Comparison of ENCODE assay signal across 9 cellular contexts in genomic region chr15:85618956-85619491, GRCh38.
DNase-seq lines count a peak whose midpoint lies in the region; ATAC-seq and TF ChIP-seq lines count a peak whose summit lies in the region.
"Had no signal": no experiment of that assay in that cellular context is flagged by ENCODE, and none has a peak within 500 bp of the region (broad histone marks: within the 10 kb centered on the region; RNA-seq: fewer than 3 reads in every experiment).

No MANE protein-coding gene starts in this region.

- DNase-seq in GM04503 (ENCODE audit: low read depth) (peak; percentile 90), WTC11 (ENCODE audit: low spot score) (peak; percentile 20), choroid plexus epithelial cell (ENCODE audit: low read depth) (peak; percentile 99), lower leg skin (ENCODE audit: low spot score in 2 of 2) (peak; percentile 85 to 95), cerebellar cortex (ENCODE audit: low spot score) (no peak), DMS153 (lab: John Stamatoyannopoulos, UW) (no peak)
- peak; percentile 51 for DNase-seq in stimulated activated CD4-positive, alpha-beta T cell treated with anti-CD3 and anti-CD28 coated beads, Interleukin-4, amount 100 ng/mL, for 1 hour

- TF ChIP-seq CTCF in WTC11 (IDR thresholded peaks at IDR 0.05): no peak
- no peak for TF ChIP-seq CTCF in choroid plexus epithelial cell (conservative IDR thresholded peaks at IDR 0.05; ENCODE audit: low read depth, low read length)
- no peak for TF ChIP-seq CTCF in lower leg skin (IDR thresholded peaks at IDR 0.05)

- H3K4me3 ChIP-seq in choroid plexus epithelial cell (ENCODE audit: low read depth, low read length) (peak overlapping the region; percentile 64), lower leg skin (ENCODE audit: low read depth, poor library complexity, severe bottlenecking) (no peak overlapping the region)

- POLR2A ChIA-PET in WTC11 (lab: Charles Lee): no interaction called here

- H3K4me3 Mint-ChIP-seq in WTC11: no peak overlapping the region
- H3K4me3 Mint-ChIP-seq: T-helper 1 cell treated with Interleukin-12 subunit alpha and Interleukin-12 subunit beta and Interleukin-4 antibody, amounts not matched to agents 30 μg/mL and 1 μg/mL, for 36 hours had no signal

- intact Hi-C loops in lower leg skin (cut with DNase I; ENCODE audit: low total_unique reads): no loop called here

- 1% methylated on average over 8 of the region's 8 CpGs for WGBS in lower leg skin, 2 donors

- no peak overlapping the region for H3K27ac Mint-ChIP-seq in WTC11
- H3K27ac Mint-ChIP-seq: T-helper 1 cell treated with Interleukin-12 subunit alpha and Interleukin-12 subunit beta and Interleukin-4 antibody, amounts not matched to agents 30 μg/mL and 1 μg/mL, for 36 hours had no signal

- no peak for TF ChIP-seq POLR2A in lower leg skin (IDR thresholded peaks at IDR 0.05)

- H3K27me3 Mint-ChIP-seq in WTC11 (ENCODE audit: low read depth): no peaks in the 10 kb centered on the region

- no peaks in the 10 kb centered on the region for H3K36me3 Mint-ChIP-seq in WTC11

- no peaks in the 10 kb centered on the region for H3K9me3 Mint-ChIP-seq in WTC11
- H3K9me3 Mint-ChIP-seq: T-helper 1 cell treated with Interleukin-12 subunit alpha and Interleukin-12 subunit beta and Interleukin-4 antibody, amounts not matched to agents 30 μg/mL and 1 μg/mL, for 36 hours had no signal

- peak; percentile 53 for ATAC-seq in HG02981 (IDR thresholded peaks at IDR 0.05; ENCODE audit: unreplicated experiment)
- peak; percentile 46 for ATAC-seq in WTC11

- H3K4me1 Mint-ChIP-seq in WTC11: no peaks in the 10 kb centered on the region; the same call in none of the 2 replicates

- CTCF ChIA-PET in WTC11 (lab: Charles Lee): interaction anchor here (1.7 kb wide), 2 partner anchors 8 to 27 kb away, joined by 3 to 8 read pairs; no protein-coding TSS in a partner anchor

TF ChIP-seq in WTC11, 78 proteins besides CTCF, POLR2A, EP300 and RAD21:
- no peak for TF ChIP-seq CREB1 (CRISPR knock-in tag; IDR thresholded peaks at IDR 0.05)

Comparison
In these comparisons a context has a peak if more than half of its experiments do, and no peak if none do; other contexts are left out.
1. DNase-seq: peak in GM04503 (single experiment), WTC11 (single experiment), choroid plexus epithelial cell (single experiment), lower leg skin (2 of 2) and stimulated activated CD4-positive, alpha-beta T cell treated with anti-CD3 and anti-CD28 coated beads, Interleukin-4, amount 100 ng/mL, for 1 hour (single experiment); none in cerebellar cortex (single experiment) and DMS153 (single experiment).